ENCODE assay signal across 20 cellular contexts in genomic region chr19:5651361-5651760, GRCh38. TPM values are rescaled to one million over a fixed set of nuclear protein-coding genes. Genes with fewer than 3 reads are reported as not detected.
DNase-seq lines count a peak whose midpoint lies in the region; ATAC-seq, FAIRE-seq and TF ChIP-seq lines count a peak whose summit lies in the region.
"Had no signal": no experiment of that assay in that cellular context is flagged by ENCODE, and none has a peak within 500 bp of the region (broad histone marks: within the 10 kb centered on the region; RNA-seq: fewer than 3 reads in every experiment).

No MANE protein-coding gene starts in this region.

- TF ChIP-seq POLR2A in HepG2 (IDR thresholded peaks at IDR 0.05; ENCODE audit: insufficient read depth in 1 of 2, low read depth in 2 of 2, low read length in 2 of 2) (no peak), right lobe of liver (IDR thresholded peaks at IDR 0.05) (no peak)

- TF ChIP-seq RAD21 in HepG2 (CRISPR knock-in tag; IDR thresholded peaks at IDR 0.05) = no peak

- DNase-seq in HepG2 (ENCODE audit: low spot score) (no peak), right lobe of liver (no peak), NCI-H748 treated with DMSO at 0.1 percent for 48 hours (lab: John Stamatoyannopoulos, UW) (no peak), NCI-H1092 (lab: John Stamatoyannopoulos, UW) (no peak)
- DNase-seq: activated CD4-positive, alpha-beta T cell treated with anti-CD3 and anti-CD28 coated beads, Interleukin-2, amount 50 U/mL, for 1 hour; COR-L47; DMS79; GOT3; IMR-90; left colon; naive thymus-derived CD4-positive, alpha-beta T cell; NCI-H1417; NCI-H2107; ovary; right cardiac atrium; stimulated activated CD4-positive, alpha-beta T cell treated with anti-CD3 and anti-CD28 coated beads, Interleukin-15, amount 100 ng/mL, for 24 hours had no signal

- H3K4me1 ChIP-seq in HepG2 (ENCODE audit: insufficient read depth, low read length) = no peaks in the 10 kb centered on the region
- peaks cover 0 to 18% (median 6%) of the 10 kb centered on the region in 4 donors for H3K4me1 ChIP-seq in right lobe of liver
- H3K4me1 ChIP-seq: ascending aorta had no signal

- no peak overlapping the region for H3K4me2 ChIP-seq in HepG2 (ENCODE audit: low read depth, low read length)

- TF ChIP-seq EP300 in HepG2 (IDR thresholded peaks at IDR 0.05; ENCODE audit: low read depth in 2 of 2, low read length in 2 of 2) (no peak), HepG2 (CRISPR knock-in tag; IDR thresholded peaks at IDR 0.05; ENCODE audit: borderline replicate concordance) (no peak)

- no peak overlapping the region for H3K9ac ChIP-seq in HepG2 (ENCODE audit: insufficient read depth, low read depth, low read length)

- H3K27ac ChIP-seq in HepG2 (ENCODE audit: extremely low read length, insufficient read depth, low read length) (no peak overlapping the region), right lobe of liver (no peak overlapping the region)
- H3K27ac ChIP-seq: ascending aorta, ovary had no signal

- no TSS peak for BruUV-seq in HepG2 (replicated peaks; lab: Mats Ljungman, UMichigan)

- TF ChIP-seq CTCF in HepG2 (CRISPR knock-in tag; IDR thresholded peaks at IDR 0.05) = no peak
- TF ChIP-seq CTCF in right lobe of liver (IDR thresholded peaks at IDR 0.05) = no peak

- H3K4me3 ChIP-seq in HepG2 (replicated peaks in 1 of 3; ENCODE audit: insufficient read depth in 1 of 3, low read depth in 2 of 3, low read length in 3 of 3) (no peak overlapping the region), right lobe of liver (no peak overlapping the region)
- H3K4me3 ChIP-seq: ascending aorta, ovary had no signal

- intact Hi-C loops in HepG2 (cut with micrococcal nuclease; ENCODE audit: unreplicated experiment) = no loop called here
- intact Hi-C loops in right lobe of liver (cut with DNase I) = no loop called here

- H3K27me3 ChIP-seq in HepG2 (ENCODE audit: control insufficient read depth in 1 of 2, insufficient read depth in 2 of 2, low read length in 2 of 2) (no peaks in the 10 kb centered on the region), right lobe of liver (no peaks in the 10 kb centered on the region)
- H3K27me3 ChIP-seq: ascending aorta, ovary had no signal

- no peak overlapping the region for H2AFZ ChIP-seq in HepG2 (ENCODE audit: low read length)

- peaks cover 35 to 85% of the 10 kb centered on the region in 2 experiments for H3K36me3 ChIP-seq in HepG2 (replicated peaks in 1 of 2; ENCODE audit: control insufficient read depth in 1 of 2, insufficient read depth in 2 of 2, low read length in 2 of 2)
- H3K36me3 ChIP-seq in right lobe of liver = peaks cover 11 to 83% (median 47%) of the 10 kb centered on the region in 4 donors
- H3K36me3 ChIP-seq: ovary had no signal

- ATAC-seq in HepG2 (peak; percentile 45), right lobe of liver (no peak), esophagus mucosa (peak; percentile 23), HG03045 (IDR thresholded peaks at IDR 0.05; ENCODE audit: unreplicated experiment) (no peak)
- ATAC-seq: left colon; naive thymus-derived CD4-positive, alpha-beta T cell; Panc1; right cardiac atrium had no signal

- WGBS in HepG2 (ENCODE audit: low lambda C conversion rate) = 96% methylated on average over 4 of the region's 5 CpGs
- no CpG with 5 or more reads among the region's 5 CpGs for WGBS in right lobe of liver (ENCODE audit: insufficient coverage, low coverage, low lambda C conversion rate, missing lambda C conversion rate)

- POLR2A ChIA-PET in HepG2 (lab: Yijun Ruan, JAX) = no interaction called here

- H4K20me1 ChIP-seq in HepG2 (ENCODE audit: insufficient read depth, low read length) = no peaks in the 10 kb centered on the region

- CTCF ChIA-PET in HepG2 (lab: Yijun Ruan, JAX; ENCODE audit: low intra/inter-chr PET ratio, low total read pairs) = no interaction called here

- in situ Hi-C loops in HepG2 (cut with HindIII; ENCODE audit: extremely low pct_ligation_motif_present, low pct_unique_long_range_greater_than_20kb) = no loop called here

- peaks cover 8% of the 10 kb centered on the region for H3K79me2 ChIP-seq in HepG2 (ENCODE audit: insufficient read depth, low read length)

- FAIRE-seq in HepG2 (lab: Jason Lieb, UNC) = no peak

- no peaks in the 10 kb centered on the region for H3K9me3 ChIP-seq in HepG2 (ENCODE audit: low read length)
- no peaks in the 10 kb centered on the region for H3K9me3 ChIP-seq in right lobe of liver
- H3K9me3 ChIP-seq: ascending aorta, ovary had no signal

RNA-seq across cellular contexts. Expression of gene SAFB, which starts 28.5 kb away (rescaled TPM):
- 28.4 and 43.4 TPM in 2 replicates for total RNA-seq in HepG2 (2016; rRNA removed; fragmentation: Illumina TruSeq; extraction: Trizol)
- total RNA-seq in HepG2 (2016; cell fraction: cytosol; rRNA removed; fragmentation: Illumina TruSeq; extraction: Trizol; ENCODE audit: low read depth) = 14.7 and 17.5 TPM in 2 replicates
- total RNA-seq in HepG2 (2016; cell fraction: insoluble cytoplasmic fraction; rRNA removed; fragmentation: Illumina TruSeq; extraction: Trizol) = 31.2 and 39.6 TPM in 2 replicates
- 15.8 and 15.9 TPM in 2 replicates for total RNA-seq in HepG2 (2016; cell fraction: membrane; rRNA removed; fragmentation: Illumina TruSeq; extraction: Trizol)
- 52.0 and 55.7 TPM in 2 replicates for total RNA-seq in HepG2 (2016; cell fraction: nucleus; rRNA removed; fragmentation: Illumina TruSeq; extraction: Trizol)
- polyA plus RNA-seq in HepG2 (2011; rRNA removed) = 21.0 and 27.2 TPM in 2 replicates
- polyA plus RNA-seq in HepG2 (2011; cell fraction: cytosol; rRNA removed) = 25.0 and 48.1 TPM in 2 replicates
- polyA plus RNA-seq in HepG2 (2011; cell fraction: nucleus; rRNA removed) = 153 and 157 TPM in 2 replicates
- 55.4 and 72.9 TPM in 2 replicates for polyA plus RNA-seq in HepG2 (2012)
- 3.6 and 3.8 TPM in 2 replicates for polyA plus RNA-seq in HepG2 (2016; cell fraction: cytosol; fragmentation: Illumina TruSeq; extraction: Trizol; ENCODE audit: low read depth)
- polyA plus RNA-seq in HepG2 (2016; cell fraction: insoluble cytoplasmic fraction; fragmentation: Illumina TruSeq; extraction: Trizol; ENCODE audit: low read depth) = 67.5 and 86.2 TPM in 2 replicates
- polyA plus RNA-seq in HepG2 (2016; cell fraction: membrane; fragmentation: Illumina TruSeq; extraction: Trizol; ENCODE audit: low read depth) = 6.0 and 7.3 TPM in 2 replicates
- polyA plus RNA-seq in HepG2 (2016; cell fraction: nucleus; fragmentation: Illumina TruSeq; extraction: Trizol; ENCODE audit: insufficient read depth, low read depth) = 107 and 108 TPM in 2 replicates
- polyA minus RNA-seq in HepG2 (2011; rRNA and poly(A)+ RNA removed; ENCODE audit: low replicate concordance) = 19.3 and 26.4 TPM in 2 replicates
- 31.4 and 31.7 TPM in 2 replicates for polyA minus RNA-seq in HepG2 (2011; cell fraction: cytosol; rRNA and poly(A)+ RNA removed)
- polyA minus RNA-seq in HepG2 (2011; cell fraction: nucleus; rRNA and poly(A)+ RNA removed) = 66.7 and 69.6 TPM in 2 replicates
- 10 to 100 TPM; 31.2 to 45.7 (median 32.8) TPM for total RNA-seq in right lobe of liver
- 35.5 TPM for total RNA-seq in esophagus mucosa

RNA-seq across cellular contexts. Expression of gene SAFB2, which starts 28.8 kb away (rescaled TPM):
- total RNA-seq in HepG2 (2016; rRNA removed; fragmentation: Illumina TruSeq; extraction: Trizol) (22.9 and 31.5 TPM in 2 replicates), right lobe of liver (10 to 100 TPM; 16.9 to 48.9 (median 41.7) TPM), esophagus mucosa (30.0 TPM)
- 28.6 and 30.0 TPM in 2 replicates for total RNA-seq in HepG2 (2016; cell fraction: cytosol; rRNA removed; fragmentation: Illumina TruSeq; extraction: Trizol; ENCODE audit: low read depth)
- total RNA-seq in HepG2 (2016; cell fraction: insoluble cytoplasmic fraction; rRNA removed; fragmentation: Illumina TruSeq; extraction: Trizol) = 16.7 and 28.5 TPM in 2 replicates
- total RNA-seq in HepG2 (2016; cell fraction: membrane; rRNA removed; fragmentation: Illumina TruSeq; extraction: Trizol) = 18.7 and 21.5 TPM in 2 replicates
- 38.9 and 43.4 TPM in 2 replicates for total RNA-seq in HepG2 (2016; cell fraction: nucleus; rRNA removed; fragmentation: Illumina TruSeq; extraction: Trizol)
- polyA plus RNA-seq in HepG2 (2011; rRNA removed) = 11.2 and 16.8 TPM in 2 replicates
- polyA plus RNA-seq in HepG2 (2011; cell fraction: cytosol; rRNA removed) = 4.4 and 7.8 TPM in 2 replicates
- polyA plus RNA-seq in HepG2 (2011; cell fraction: nucleus; rRNA removed) = 123 and 130 TPM in 2 replicates
- polyA plus RNA-seq in HepG2 (2012) = 34.2 and 41.5 TPM in 2 replicates
- 7.4 and 9.0 TPM in 2 replicates for polyA plus RNA-seq in HepG2 (2016; cell fraction: cytosol; fragmentation: Illumina TruSeq; extraction: Trizol; ENCODE audit: low read depth)
- polyA plus RNA-seq in HepG2 (2016; cell fraction: insoluble cytoplasmic fraction; fragmentation: Illumina TruSeq; extraction: Trizol; ENCODE audit: low read depth) = 37.3 and 38.4 TPM in 2 replicates
- polyA plus RNA-seq in HepG2 (2016; cell fraction: membrane; fragmentation: Illumina TruSeq; extraction: Trizol; ENCODE audit: low read depth) = 8.7 and 10.4 TPM in 2 replicates
- polyA plus RNA-seq in HepG2 (2016; cell fraction: nucleus; fragmentation: Illumina TruSeq; extraction: Trizol; ENCODE audit: insufficient read depth, low read depth) = 110 and 111 TPM in 2 replicates
- polyA minus RNA-seq in HepG2 (2011; rRNA and poly(A)+ RNA removed; ENCODE audit: low replicate concordance) = 14.4 and 17.7 TPM in 2 replicates
- polyA minus RNA-seq in HepG2 (2011; cell fraction: cytosol; rRNA and poly(A)+ RNA removed) = 7.1 and 9.7 TPM in 2 replicates
- polyA minus RNA-seq in HepG2 (2011; cell fraction: nucleus; rRNA and poly(A)+ RNA removed) = 82.5 and 91.5 TPM in 2 replicates

RNA-seq across cellular contexts. Expression of gene MICOS13, which starts 29.0 kb away (rescaled TPM):
- total RNA-seq in HepG2 (2016; rRNA removed; fragmentation: Illumina TruSeq; extraction: Trizol) = 35.4 and 37.9 TPM in 2 replicates
- total RNA-seq in HepG2 (2016; cell fraction: cytosol; rRNA removed; fragmentation: Illumina TruSeq; extraction: Trizol; ENCODE audit: low read depth) = 20.7 and 21.7 TPM in 2 replicates
- 38.9 and 39.8 TPM in 2 replicates for total RNA-seq in HepG2 (2016; cell fraction: insoluble cytoplasmic fraction; rRNA removed; fragmentation: Illumina TruSeq; extraction: Trizol)
- 22.9 and 26.0 TPM in 2 replicates for total RNA-seq in HepG2 (2016; cell fraction: membrane; rRNA removed; fragmentation: Illumina TruSeq; extraction: Trizol)
- total RNA-seq in HepG2 (2016; cell fraction: nucleus; rRNA removed; fragmentation: Illumina TruSeq; extraction: Trizol) = 18.4 and 19.8 TPM in 2 replicates
- 28.8 and 40.0 TPM in 2 replicates for polyA plus RNA-seq in HepG2 (2011; rRNA removed)
- polyA plus RNA-seq in HepG2 (2011; cell fraction: cytosol; rRNA removed) = 16.8 and 30.9 TPM in 2 replicates
- 13.2 and 15.1 TPM in 2 replicates for polyA plus RNA-seq in HepG2 (2011; cell fraction: nucleus; rRNA removed)
- 13.1 and 19.3 TPM in 2 replicates for polyA plus RNA-seq in HepG2 (2012)
- polyA plus RNA-seq in HepG2 (2016; cell fraction: cytosol; fragmentation: Illumina TruSeq; extraction: Trizol; ENCODE audit: low read depth) = 20.6 and 24.5 TPM in 2 replicates
- 37.7 and 43.8 TPM in 2 replicates for polyA plus RNA-seq in HepG2 (2016; cell fraction: insoluble cytoplasmic fraction; fragmentation: Illumina TruSeq; extraction: Trizol; ENCODE audit: low read depth)
- polyA plus RNA-seq in HepG2 (2016; cell fraction: membrane; fragmentation: Illumina TruSeq; extraction: Trizol; ENCODE audit: low read depth) = 19.5 and 22.0 TPM in 2 replicates
- polyA plus RNA-seq in HepG2 (2016; cell fraction: nucleus; fragmentation: Illumina TruSeq; extraction: Trizol; ENCODE audit: insufficient read depth, low read depth) = 32.1 and 41.0 TPM in 2 replicates
- 14.6 and 22.6 TPM in 2 replicates for polyA minus RNA-seq in HepG2 (2011; rRNA and poly(A)+ RNA removed; ENCODE audit: low replicate concordance)
- polyA minus RNA-seq in HepG2 (2011; cell fraction: cytosol; rRNA and poly(A)+ RNA removed) = 6.3 and 9.1 TPM in 2 replicates
- polyA minus RNA-seq in HepG2 (2011; cell fraction: nucleus; rRNA and poly(A)+ RNA removed) = 6.0 and 7.5 TPM in 2 replicates
- 10 to 100 TPM; 24.2 to 54.3 (median 33.7) TPM for total RNA-seq in right lobe of liver
- total RNA-seq in esophagus mucosa = 59.1 TPM

RNA-seq across cellular contexts. Expression of gene HSD11B1L, which starts 29.5 kb away (rescaled TPM):
- 2.8 TPM in 2 replicates for total RNA-seq in HepG2 (2016; rRNA removed; fragmentation: Illumina TruSeq; extraction: Trizol)
- total RNA-seq in HepG2 (2016; cell fraction: cytosol; rRNA removed; fragmentation: Illumina TruSeq; extraction: Trizol; ENCODE audit: low read depth) = 2.6 and 3.3 TPM in 2 replicates
- 1.6 and 2.1 TPM in 2 replicates for total RNA-seq in HepG2 (2016; cell fraction: insoluble cytoplasmic fraction; rRNA removed; fragmentation: Illumina TruSeq; extraction: Trizol)
- 3.9 and 5.5 TPM in 2 replicates for total RNA-seq in HepG2 (2016; cell fraction: membrane; rRNA removed; fragmentation: Illumina TruSeq; extraction: Trizol)
- 0.81 and 0.94 TPM in 2 replicates for total RNA-seq in HepG2 (2016; cell fraction: nucleus; rRNA removed; fragmentation: Illumina TruSeq; extraction: Trizol)
- polyA plus RNA-seq in HepG2 (2011; rRNA removed) = 3.9 and 4.6 TPM in 2 replicates
- polyA plus RNA-seq in HepG2 (2011; cell fraction: cytosol; rRNA removed) = 4.2 and 6.2 TPM in 2 replicates
- polyA plus RNA-seq in HepG2 (2011; cell fraction: nucleus; rRNA removed) = 6.3 and 7.3 TPM in 2 replicates
- polyA plus RNA-seq in HepG2 (2012) = 1.9 and 3.0 TPM in 2 replicates
- polyA plus RNA-seq in HepG2 (2016; cell fraction: cytosol; fragmentation: Illumina TruSeq; extraction: Trizol; ENCODE audit: low read depth) = 3.6 and 4.2 TPM in 2 replicates
- polyA plus RNA-seq in HepG2 (2016; cell fraction: insoluble cytoplasmic fraction; fragmentation: Illumina TruSeq; extraction: Trizol; ENCODE audit: low read depth) = 2.5 and 3.3 TPM in 2 replicates
- polyA plus RNA-seq in HepG2 (2016; cell fraction: membrane; fragmentation: Illumina TruSeq; extraction: Trizol; ENCODE audit: low read depth) = 3.3 and 3.5 TPM in 2 replicates
- 3.3 and 3.4 TPM in 2 replicates for polyA plus RNA-seq in HepG2 (2016; cell fraction: nucleus; fragmentation: Illumina TruSeq; extraction: Trizol; ENCODE audit: insufficient read depth, low read depth)
- 0.21 and 1.8 TPM in 2 replicates for polyA minus RNA-seq in HepG2 (2011; rRNA and poly(A)+ RNA removed; ENCODE audit: low replicate concordance)
- 1.1 and 3.1 TPM in 2 replicates for polyA minus RNA-seq in HepG2 (2011; cell fraction: cytosol; rRNA and poly(A)+ RNA removed)
- 0.52 and 1.1 TPM in 2 replicates for polyA minus RNA-seq in HepG2 (2011; cell fraction: nucleus; rRNA and poly(A)+ RNA removed)
- 10 to 100 TPM in 1 of 6 experiments, 1 to 10 TPM in 5; 1.6 to 10.3 (median 4.0) TPM for total RNA-seq in right lobe of liver
- total RNA-seq in esophagus mucosa = 1.1 TPM

RNA-seq across cellular contexts. Expression of gene RPL36, which starts 38.7 kb away (rescaled TPM):
- total RNA-seq in HepG2 (2016; rRNA removed; fragmentation: Illumina TruSeq; extraction: Trizol) = 706 and 763 TPM in 2 replicates
- total RNA-seq in HepG2 (2016; cell fraction: cytosol; rRNA removed; fragmentation: Illumina TruSeq; extraction: Trizol; ENCODE audit: low read depth) = 1,266 and 1,322 TPM in 2 replicates
- total RNA-seq in HepG2 (2016; cell fraction: insoluble cytoplasmic fraction; rRNA removed; fragmentation: Illumina TruSeq; extraction: Trizol) = 739 and 797 TPM in 2 replicates
- total RNA-seq in HepG2 (2016; cell fraction: membrane; rRNA removed; fragmentation: Illumina TruSeq; extraction: Trizol) = 1,622 and 1,758 TPM in 2 replicates
- 259 and 275 TPM in 2 replicates for total RNA-seq in HepG2 (2016; cell fraction: nucleus; rRNA removed; fragmentation: Illumina TruSeq; extraction: Trizol)
- polyA plus RNA-seq in HepG2 (2011; rRNA removed) = 740 and 962 TPM in 2 replicates
- 548 and 718 TPM in 2 replicates for polyA plus RNA-seq in HepG2 (2011; cell fraction: cytosol; rRNA removed)
- 184 and 190 TPM in 2 replicates for polyA plus RNA-seq in HepG2 (2011; cell fraction: nucleus; rRNA removed)
- 1,022 and 1,044 TPM in 2 replicates for polyA plus RNA-seq in HepG2 (2012)
- polyA plus RNA-seq in HepG2 (2016; cell fraction: cytosol; fragmentation: Illumina TruSeq; extraction: Trizol; ENCODE audit: low read depth) = 1,678 and 1,761 TPM in 2 replicates
- polyA plus RNA-seq in HepG2 (2016; cell fraction: insoluble cytoplasmic fraction; fragmentation: Illumina TruSeq; extraction: Trizol; ENCODE audit: low read depth) = 756 and 780 TPM in 2 replicates
- 1,750 and 1,946 TPM in 2 replicates for polyA plus RNA-seq in HepG2 (2016; cell fraction: membrane; fragmentation: Illumina TruSeq; extraction: Trizol; ENCODE audit: low read depth)
- 539 and 605 TPM in 2 replicates for polyA plus RNA-seq in HepG2 (2016; cell fraction: nucleus; fragmentation: Illumina TruSeq; extraction: Trizol; ENCODE audit: insufficient read depth, low read depth)
- 163 and 316 TPM in 2 replicates for polyA minus RNA-seq in HepG2 (2011; rRNA and poly(A)+ RNA removed; ENCODE audit: low replicate concordance)
- polyA minus RNA-seq in HepG2 (2011; cell fraction: cytosol; rRNA and poly(A)+ RNA removed) = 334 and 359 TPM in 2 replicates
- polyA minus RNA-seq in HepG2 (2011; cell fraction: nucleus; rRNA and poly(A)+ RNA removed) = 64.5 and 86.4 TPM in 2 replicates
- total RNA-seq in right lobe of liver = 100 to 1,000 TPM; 232 to 283 (median 251) TPM
- 1,080 TPM for total RNA-seq in esophagus mucosa

Comparison
In these comparisons a context has a peak if more than half of its experiments do, and no peak if none do; other contexts are left out.
1. ATAC-seq: peak in HepG2 (single experiment) and esophagus mucosa (single experiment); none in right lobe of liver (0 of 4) and HG03045 (single experiment).